In the genomic region with DNA sequence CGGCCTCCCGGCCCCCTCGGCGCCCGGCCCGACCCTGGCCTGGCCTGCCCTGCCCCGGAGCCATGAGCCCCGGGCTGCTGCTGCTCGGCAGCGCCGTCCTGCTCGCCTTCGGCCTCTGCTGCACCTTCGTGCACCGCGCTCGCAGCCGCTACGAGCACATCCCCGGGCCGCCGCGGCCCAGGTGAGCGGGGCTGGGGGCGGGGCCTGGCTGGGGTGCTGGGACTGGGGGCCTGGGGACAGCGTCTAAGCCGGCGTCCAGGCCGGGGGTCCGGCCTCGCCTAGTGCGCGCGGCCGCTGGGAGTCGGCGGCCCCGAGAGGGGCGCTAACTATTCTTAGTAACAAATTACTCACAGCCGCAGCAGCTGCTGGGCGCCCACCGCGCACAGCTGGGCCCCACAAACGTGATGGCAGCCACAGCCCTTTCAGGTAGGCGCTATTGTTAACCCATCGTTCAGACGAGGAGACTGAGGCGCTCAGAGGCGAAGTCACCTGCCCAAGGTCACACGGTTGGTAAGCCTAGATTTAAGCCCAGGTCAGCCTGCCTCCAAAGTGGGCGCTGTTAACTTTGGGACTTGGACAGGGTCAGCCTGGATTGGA, we compare ENCODE assay signal across 8 cellular contexts. TPM values are rescaled to one million over a fixed set of nuclear protein-coding genes. Genes with fewer than 3 reads are reported as not detected.
DNase-seq lines count a peak whose midpoint lies in the region; ATAC-seq and TF ChIP-seq lines count a peak whose summit lies in the region.

No MANE protein-coding gene starts in this region.

- H4K8ac ChIP-seq in mesenchymal stem cell (ENCODE audit: low read length) = no peak overlapping the region

- H3K9ac ChIP-seq in mesenchymal stem cell (ENCODE audit: low read length) = peak overlapping the region; percentile 51

- POLR2A ChIA-PET in activated B cell treated with CpG ODN at 0.5 μM for 24 hours (lab: Charles Lee) = interaction anchor here (0.7 to 1.4 kb wide), 7 partner anchors 34 to 627 kb away, joined by 3 to 15 read pairs (median 4); partner anchors contain the start of genes CCDC85C, CCNK and SETD3

- peaks cover 40% of the 10 kb centered on the region for H3K27me3 Mint-ChIP-seq in activated B cell treated with CpG ODN at 0.5 μM for 24 hours

- H2BK120ac ChIP-seq in mesenchymal stem cell (ENCODE audit: low read depth, low read length) = no peak overlapping the region

- no peak overlapping the region for H3K4me3 Mint-ChIP-seq in activated B cell treated with CpG ODN at 0.5 μM for 24 hours

- peaks cover 43 to 56% of the 10 kb centered on the region in 2 experiments for H3K27me3 ChIP-seq in mesenchymal stem cell (ENCODE audit: control insufficient read depth in 1 of 2, insufficient read depth in 1 of 2, low read length in 2 of 2)

- intact Hi-C loops in activated B cell treated with CpG ODN at 0.5 μM for 24 hours (cut with micrococcal nuclease) = loop anchor here (1.0 to 5.0 kb wide), 5 partner anchors 80 to 383 kb away; partner anchors contain the start of genes CCDC85C, CCNK, EML1 and EVL

- no peak overlapping the region for H3K4ac ChIP-seq in mesenchymal stem cell (ENCODE audit: low read depth in 1 of 2, low read length in 2 of 2)

- H3K9me3 ChIP-seq in mesenchymal stem cell (ENCODE audit: control insufficient read depth, low read length) = peaks cover 4% of the 10 kb centered on the region

- WGBS in mesenchymal stem cell = 3% methylated on average over 50 of the region's 51 CpGs

- no peak overlapping the region for H2BK5ac ChIP-seq in mesenchymal stem cell (ENCODE audit: low read depth, low read length, poor library complexity, severe bottlenecking)

- H3K23ac ChIP-seq in mesenchymal stem cell (ENCODE audit: low read length in 2 of 2) = peak overlapping the region in 1 of 2 experiments; percentile 84

- H2BK15ac ChIP-seq in mesenchymal stem cell (ENCODE audit: low read depth, poor library complexity, severe bottlenecking) = no peak overlapping the region

- peak overlapping the region; percentile 80 for H3K4me2 ChIP-seq in mesenchymal stem cell (ENCODE audit: low read length, poor library complexity, severe bottlenecking)

- peaks cover 26% of the 10 kb centered on the region for H3K4me1 Mint-ChIP-seq in activated B cell treated with CpG ODN at 0.5 μM for 24 hours

- no peaks in the 10 kb centered on the region for H3K36me3 ChIP-seq in mesenchymal stem cell (ENCODE audit: control insufficient read depth in 1 of 2, insufficient read depth in 2 of 2, low read depth in 1 of 2, low read length in 2 of 2)

- H4K91ac ChIP-seq in mesenchymal stem cell (ENCODE audit: low read length) = no peak overlapping the region

- H3K27ac ChIP-seq in mesenchymal stem cell (ENCODE audit: low read length, poor library complexity, severe bottlenecking) = no peak overlapping the region

- no peaks in the 10 kb centered on the region for H3K9me3 Mint-ChIP-seq in activated B cell treated with CpG ODN at 0.5 μM for 24 hours

- H3K4me3 ChIP-seq in mesenchymal stem cell (ENCODE audit: insufficient read depth in 1 of 2, low read depth in 1 of 2, low read length in 2 of 2) = peak overlapping the region; percentile 73 to 79

- H3K4me1 ChIP-seq in mesenchymal stem cell (ENCODE audit: control insufficient read depth, insufficient read depth, low read depth, low read length) = peaks cover 11% of the 10 kb centered on the region

- peak overlapping the region in 1 of 2 experiments; percentile 11 for H3K14ac ChIP-seq in mesenchymal stem cell (ENCODE audit: low read length in 2 of 2)

- CTCF ChIA-PET in activated B cell treated with CpG ODN at 0.5 μM for 24 hours (lab: Charles Lee) = interaction anchor here (0.9 kb wide), 1 partner anchor 205 kb away, joined by 3 read pairs; no protein-coding TSS in a partner anchor

- H2BK12ac ChIP-seq in mesenchymal stem cell (ENCODE audit: low read length in 2 of 2) = peak overlapping the region in 1 of 2 experiments; percentile 19

- H3K79me1 ChIP-seq in mesenchymal stem cell (replicated peaks; ENCODE audit: low read length, poor library complexity, severe bottlenecking) = peaks cover 2% of the 10 kb centered on the region

- H2AK5ac ChIP-seq in mesenchymal stem cell (ENCODE audit: low read length, severe bottlenecking) = no peak overlapping the region

- peaks cover 3% of the 10 kb centered on the region for H3K36me3 Mint-ChIP-seq in activated B cell treated with CpG ODN at 0.5 μM for 24 hours (ENCODE audit: low read depth)

- H3K27ac Mint-ChIP-seq in activated B cell treated with CpG ODN at 0.5 μM for 24 hours = no peak overlapping the region

- H2AFZ ChIP-seq in mesenchymal stem cell (ENCODE audit: low read depth, low read length) = peak overlapping the region; percentile 63

- DNase-seq in NCI-H345 (lab: John Stamatoyannopoulos, UW) (peak; percentile 68), NCI-H345 treated with DMSO at 0.1 percent for 48 hours (lab: John Stamatoyannopoulos, UW; ENCODE audit: unreplicated experiment) (no peak), activated B cell treated with CpG ODN at 0.5 μM for 24 hours (no peak), mesenchymal stem cell (peak; percentile 37), H4 (ENCODE audit: low spot score) (no peak), NOMO-1 (lab: John Stamatoyannopoulos, UW; ENCODE audit: unreplicated experiment in 2 of 2) (no peak), NCI-H1436 treated with DMSO at 0.1 percent for 48 hours (lab: John Stamatoyannopoulos, UW) (no peak)

- no peak for TF ChIP-seq CTCF in activated B cell treated with CpG ODN at 0.5 μM for 24 hours (IDR thresholded peaks at IDR 0.05)

- ATAC-seq in HG02870 (IDR thresholded peaks at IDR 0.05; ENCODE audit: unreplicated experiment) = peak; percentile 26
- ATAC-seq in activated B cell treated with CpG ODN at 0.5 μM for 24 hours (ENCODE audit: low read depth) = peak; percentile 9

- no peak overlapping the region for H3K18ac ChIP-seq in mesenchymal stem cell (ENCODE audit: low read depth in 1 of 2, low read length in 2 of 2)

RNA-seq across cellular contexts. Expression of gene CYP46A1, which starts 0.4 kb away (rescaled TPM):
- 0.07 TPM in 1 of 2 replicates, not detected in the other for total RNA-seq in activated B cell treated with CpG ODN at 0.5 μM for 24 hours
- 0.03 TPM for polyA plus RNA-seq in mesenchymal stem cell (2013, experiment 1 of 2)
- polyA plus RNA-seq in mesenchymal stem cell (2013, experiment 2 of 2) = 0.03 TPM
- not detected in 2 replicates for total RNA-seq in H4 (2014; rRNA removed; shearing (Covaris generic))

RNA-seq across cellular contexts. Expression of gene HHIPL1, which starts 39.5 kb away (rescaled TPM):
- total RNA-seq in activated B cell treated with CpG ODN at 0.5 μM for 24 hours = not detected in 2 replicates
- 0.48 TPM for polyA plus RNA-seq in mesenchymal stem cell (2013, experiment 1 of 2)
- 0.58 TPM for polyA plus RNA-seq in mesenchymal stem cell (2013, experiment 2 of 2)
- 0.02 and 0.14 TPM in 2 replicates for total RNA-seq in H4 (2014; rRNA removed; shearing (Covaris generic))

Comparison
In these comparisons a context has a peak if more than half of its experiments do, and no peak if none do; other contexts are left out.
1. DNase-seq: peak in NCI-H345 (single experiment) and mesenchymal stem cell (single experiment); none in NCI-H345 treated with DMSO at 0.1 percent for 48 hours (single experiment), activated B cell treated with CpG ODN at 0.5 μM for 24 hours (single experiment), H4 (single experiment), NOMO-1 (0 of 2) and NCI-H1436 treated with DMSO at 0.1 percent for 48 hours (single experiment).